17 cellular contexts compared by ENCODE assay signal in genomic region chr7:102095933-102096332, GRCh38.
"Had no signal": no experiment of that assay in that cellular context is flagged by ENCODE, and none has a peak within 500 bp of the region (broad histone marks: within the 10 kb centered on the region; RNA-seq: fewer than 3 reads in every experiment).

No MANE protein-coding gene starts in this region.

- H3K4me3 Mint-ChIP-seq: activated CD4-positive, alpha-beta T cell treated with anti-CD3 and anti-CD28 coated beads, Interleukin-2, amount 10 ng/mL, durations not matched to agents 7 days and 5 days; brain; nephron progenitor cell; stimulated activated effector memory CD8-positive, alpha-beta T cell treated with anti-CD3 and anti-CD28 coated beads, Interleukin-12 subunit alpha, Interleukin-12 subunit beta, amount 100 ng/mL, for 72 hours had no signal

- H3K27me3 ChIP-seq: right lobe of liver, stomach, testis had no signal

- H3K27ac ChIP-seq: left ventricle myocardium inferior, right lobe of liver, testis had no signal

- ATAC-seq: right lobe of liver; stimulated activated effector memory CD8-positive, alpha-beta T cell treated with anti-CD3 and anti-CD28 coated beads, Interleukin-12 subunit alpha, Interleukin-12 subunit beta, amount 100 ng/mL, for 72 hours had no signal

- FAIRE-seq: colon, small intestine had no signal

- H3K9me3 Mint-ChIP-seq: activated CD4-positive, alpha-beta T cell treated with anti-CD3 and anti-CD28 coated beads, Interleukin-2, amount 10 ng/mL, durations not matched to agents 7 days and 5 days; nephron progenitor cell; stimulated activated effector memory CD8-positive, alpha-beta T cell treated with anti-CD3 and anti-CD28 coated beads, Interleukin-12 subunit alpha, Interleukin-12 subunit beta, amount 100 ng/mL, for 72 hours had no signal

- H3K27ac Mint-ChIP-seq: activated CD4-positive, alpha-beta T cell treated with anti-CD3 and anti-CD28 coated beads, Interleukin-2, amount 10 ng/mL, durations not matched to agents 7 days and 5 days; nephron progenitor cell; stimulated activated effector memory CD8-positive, alpha-beta T cell treated with anti-CD3 and anti-CD28 coated beads, Interleukin-12 subunit alpha, Interleukin-12 subunit beta, amount 100 ng/mL, for 72 hours had no signal

- DNase-seq: activated CD4-positive, alpha-beta T cell treated with anti-CD3 and anti-CD28 coated beads, Interleukin-2, amount 10 ng/mL, durations not matched to agents 7 days and 5 days; activated naive CD4-positive, alpha-beta T cell treated with Interleukin-2 at 50 U/mL for 16 hours; anterior cingulate cortex; central memory CD4-positive, alpha-beta T cell; foreskin melanocyte; left ventricle myocardium inferior; mammary epithelial cell; nephron progenitor cell; stimulated activated CD4-positive, alpha-beta T cell treated with anti-CD3 and anti-CD28 coated beads, Interleukin-4, amount 100 ng/mL, for 24 hours; stomach; T1000; testis had no signal

- H3K4me3 ChIP-seq: left ventricle myocardium inferior, right lobe of liver, stomach, testis had no signal

- H3K9me3 ChIP-seq: left ventricle myocardium inferior, right lobe of liver, stomach, testis had no signal

- H3K4me1 Mint-ChIP-seq: activated CD4-positive, alpha-beta T cell treated with anti-CD3 and anti-CD28 coated beads, Interleukin-2, amount 10 ng/mL, durations not matched to agents 7 days and 5 days had no signal

- H3K27me3 Mint-ChIP-seq: activated CD4-positive, alpha-beta T cell treated with anti-CD3 and anti-CD28 coated beads, Interleukin-2, amount 10 ng/mL, durations not matched to agents 7 days and 5 days; brain had no signal

- H3K4me1 ChIP-seq: testis had no signal
